In genomic region chr3:170368921-170369320, GRCh38 we compare ENCODE assay signal across 14 cellular contexts. TPM values are rescaled to one million over a fixed set of nuclear protein-coding genes. Genes with fewer than 3 reads are reported as not detected.
DNase-seq lines count a peak whose midpoint lies in the region; ATAC-seq, FAIRE-seq and TF ChIP-seq lines count a peak whose summit lies in the region.
"Had no signal": no experiment of that assay in that cellular context is flagged by ENCODE, and none has a peak within 500 bp of the region (broad histone marks: within the 10 kb centered on the region; RNA-seq: fewer than 3 reads in every experiment).

No MANE protein-coding gene starts in this region.

- H3K79me2 ChIP-seq in HCT116 (ENCODE audit: insufficient read depth, low read length) = no peaks in the 10 kb centered on the region; the same call in 1 of the 2 replicates

- H4K20me1 ChIP-seq in HCT116 (ENCODE audit: insufficient read depth) = no peaks in the 10 kb centered on the region

- H3K4me3 ChIP-seq in AG09309 (ENCODE audit: control insufficient read depth, low read depth, low read length) = no peak overlapping the region
- no peak overlapping the region for H3K4me3 ChIP-seq in HCT116 (replicated peaks in 1 of 2; ENCODE audit: low read depth in 1 of 2, low read length in 2 of 2)
- H3K4me3 ChIP-seq in kidney (ENCODE audit: low read length in 2 of 2) = no peak overlapping the region

- intact Hi-C loops in HCT116 (cut with micrococcal nuclease) = loop anchor here (2.0 kb wide), 1 partner anchor 58 kb away; no protein-coding TSS in a partner anchor
- intact Hi-C loops in activated B cell treated with CpG ODN at 0.5 μM for 24 hours (cut with micrococcal nuclease) = loop anchor here (1.0 to 5.0 kb wide), 4 partner anchors 14 to 147 kb away; partner anchors contain the start of gene PRKCI
- intact Hi-C loops in kidney (cut with DNase I) = no loop called here

- H3K9me2 ChIP-seq in HCT116 (ENCODE audit: insufficient read depth) = no peaks in the 10 kb centered on the region

- H3K9me3 ChIP-seq in HCT116 (ENCODE audit: control insufficient read depth in 1 of 2, insufficient read depth in 1 of 2, low read depth in 1 of 2, low read length in 2 of 2) = no peaks in the 10 kb centered on the region
- H3K9me3 ChIP-seq in kidney (ENCODE audit: control insufficient read depth in 1 of 2, low read length in 2 of 2) = no peaks in the 10 kb centered on the region

- no peak overlapping the region for H3K4me3 Mint-ChIP-seq in activated B cell treated with CpG ODN at 0.5 μM for 24 hours
- H3K4me3 Mint-ChIP-seq: activated CD4-positive, alpha-beta T cell treated with anti-CD3 and anti-CD28 coated beads, Interleukin-2, amount 10 ng/mL, durations not matched to agents 7 days and 5 days had no signal

- no peak overlapping the region for H2AFZ ChIP-seq in HCT116 (ENCODE audit: low read depth, low read length, poor library complexity, severe bottlenecking)

- no peak for FAIRE-seq in kidney (lab: Jason Lieb, UNC)
- FAIRE-seq: GM12891 had no signal

- H3K36me3 ChIP-seq in HCT116 (ENCODE audit: control insufficient read depth in 1 of 2, insufficient read depth in 2 of 2, low read length in 2 of 2) (no peaks in the 10 kb centered on the region), kidney (ENCODE audit: control insufficient read depth in 1 of 2, insufficient read depth in 2 of 2, low read length in 2 of 2) (no peaks in the 10 kb centered on the region)

- no peak overlapping the region for H3K4me2 ChIP-seq in HCT116 (ENCODE audit: low read length)

- H3K9me3 Mint-ChIP-seq in activated B cell treated with CpG ODN at 0.5 μM for 24 hours = no peaks in the 10 kb centered on the region
- H3K9me3 Mint-ChIP-seq: activated CD4-positive, alpha-beta T cell treated with anti-CD3 and anti-CD28 coated beads, Interleukin-2, amount 10 ng/mL, durations not matched to agents 7 days and 5 days had no signal

- peak; percentile 19 for TF ChIP-seq CTCF in AG09309 (IDR thresholded peaks at IDR 0.05; ENCODE audit: control insufficient read depth, insufficient read depth, low read depth, low read length, missing control alignments)
- TF ChIP-seq CTCF in HCT116 (IDR thresholded peaks at IDR 0.05 in 2 of 3, conservative IDR thresholded peaks at IDR 0.05 in 1 of 3; ENCODE audit: borderline replicate concordance in 1 of 3, insufficient read depth in 1 of 3, low read depth in 2 of 3, low read length in 2 of 3) = peak; percentile 37 to 60 (median 38); a peak in 4 of 6 replicates
- TF ChIP-seq CTCF in activated B cell treated with CpG ODN at 0.5 μM for 24 hours (IDR thresholded peaks at IDR 0.05) = no peak
- peak; percentile 2 for TF ChIP-seq CTCF in kidney (IDR thresholded peaks at IDR 0.05; ENCODE audit: borderline replicate concordance, extremely low read depth, insufficient read depth)

- H3K4me1 ChIP-seq in HCT116 (ENCODE audit: control insufficient read depth in 1 of 2, insufficient read depth in 2 of 2, low read length in 2 of 2) = no peaks in the 10 kb centered on the region
- H3K4me1 ChIP-seq in kidney (ENCODE audit: control insufficient read depth in 1 of 2, insufficient read depth in 1 of 2, low read depth in 1 of 2, low read length in 2 of 2) = peaks cover 0 to 2% of the 10 kb centered on the region in 2 donors

- peak; percentile 65 for TF ChIP-seq RAD21 in HCT116 (IDR thresholded peaks at IDR 0.05; ENCODE audit: low read depth)

- BruUV-seq in HCT116 (replicated peaks; lab: Mats Ljungman, UMichigan) = no TSS peak

- CTCF ChIA-PET in HCT116 (lab: Charles Lee) (interaction anchor here (0.5 kb wide), 1 partner anchor 23 kb away, joined by 3 read pairs; no protein-coding TSS in a partner anchor), activated B cell treated with CpG ODN at 0.5 μM for 24 hours (lab: Charles Lee) (interaction anchor here (0.8 to 1.3 kb wide), 2 partner anchors 13 to 99 kb away, joined by 4 read pairs; no protein-coding TSS in a partner anchor)

- peaks cover 47% of the 10 kb centered on the region for H3K36me3 Mint-ChIP-seq in activated B cell treated with CpG ODN at 0.5 μM for 24 hours (ENCODE audit: low read depth)

- H3K4me1 Mint-ChIP-seq in activated B cell treated with CpG ODN at 0.5 μM for 24 hours = peaks cover 70% of the 10 kb centered on the region

- POLR2A ChIA-PET in HCT116 (lab: Charles Lee) (no interaction called here), activated B cell treated with CpG ODN at 0.5 μM for 24 hours (lab: Charles Lee) (interaction anchor here (3.0 kb wide), 1 partner anchor 12 kb away, joined by 21 read pairs; the partner anchor contains the start of gene SKIL)

- no peak overlapping the region for H3K27ac ChIP-seq in HCT116 (ENCODE audit: low read depth, low read length)
- no peak overlapping the region for H3K27ac ChIP-seq in kidney (ENCODE audit: low read depth in 2 of 2, low read length in 2 of 2)

- DNase-seq in AG09309 (ENCODE audit: low read depth) = no peak
- DNase-seq in HCT116 (ENCODE audit: low read depth, low spot score) = no peak
- DNase-seq in activated B cell treated with CpG ODN at 0.5 μM for 24 hours = no peak
- no peak for DNase-seq in kidney
- DNase-seq in activated effector memory CD4-positive, alpha-beta T cell treated with Interleukin-2 at 50 U/mL for 16 hours = no peak
- no peak for DNase-seq in activated CD4-positive, CD25-positive, alpha-beta regulatory T cell treated with anti-CD3 and anti-CD28 coated beads, Interleukin-2, amount 50 U/mL, for 72 hours
- no peak for DNase-seq in midbrain (lab: John Stamatoyannopoulos, UW)
- DNase-seq: activated CD4-positive, alpha-beta T cell treated with anti-CD3 and anti-CD28 coated beads, Interleukin-2, amount 10 ng/mL, durations not matched to agents 7 days and 5 days; activated naive CD4-positive, alpha-beta T cell treated with anti-CD3 and anti-CD28 coated beads, Interleukin-2, amount 50 U/mL, for 16 hours; NCI-H2171; SHP77 treated with DMSO at 0.1 percent for 48 hours; stimulated activated CD4-positive, alpha-beta T cell treated with anti-CD3 and anti-CD28 coated beads, Interleukin-12 subunit alpha, Interleukin-12 subunit beta, amount 100 ng/mL, for 4 hours had no signal

- no peak overlapping the region for H3K9ac ChIP-seq in HCT116 (ENCODE audit: low read length)
- no peak overlapping the region for H3K9ac ChIP-seq in kidney (ENCODE audit: low read length in 2 of 2)

- no peaks in the 10 kb centered on the region for H3K27me3 ChIP-seq in HCT116 (ENCODE audit: insufficient read depth, low read length)

- ATAC-seq in HCT116 (no peak), activated B cell treated with CpG ODN at 0.5 μM for 24 hours (ENCODE audit: low read depth) (no peak), GM21737 (IDR thresholded peaks at IDR 0.05; ENCODE audit: unreplicated experiment) (no peak)

- no peaks in the 10 kb centered on the region for H3K27me3 Mint-ChIP-seq in activated B cell treated with CpG ODN at 0.5 μM for 24 hours
- H3K27me3 Mint-ChIP-seq: activated CD4-positive, alpha-beta T cell treated with anti-CD3 and anti-CD28 coated beads, Interleukin-2, amount 10 ng/mL, durations not matched to agents 7 days and 5 days had no signal

- TF ChIP-seq POLR2A in HCT116 (IDR thresholded peaks at IDR 0.05; ENCODE audit: borderline replicate concordance, extremely low read depth, insufficient read depth, insufficient read length) = no peak

- RAD21 ChIA-PET in HCT116 (lab: Charles Lee; ENCODE audit: low non-redundant PET in 1 of 2, low total read pairs in 2 of 2, uncharacterized antibody in 2 of 2, unreplicated experiment in 2 of 2) = no interaction called here

- H3K27ac Mint-ChIP-seq in activated B cell treated with CpG ODN at 0.5 μM for 24 hours = peak overlapping the region; percentile 46
- H3K27ac Mint-ChIP-seq: activated CD4-positive, alpha-beta T cell treated with anti-CD3 and anti-CD28 coated beads, Interleukin-2, amount 10 ng/mL, durations not matched to agents 7 days and 5 days had no signal

TF ChIP-seq in HCT116, 20 proteins besides CTCF, POLR2A, EP300 and RAD21 (continues in another document):
- TF ChIP-seq YY1 (IDR thresholded peaks at IDR 0.05; ENCODE audit: extremely low read depth, insufficient replicate concordance, low read depth, low read length) = no peak
- no peak for TF ChIP-seq EZH2 (IDR thresholded peaks at IDR 0.05)
- TF ChIP-seq ATF3 (IDR thresholded peaks at IDR 0.05) = no peak
- TF ChIP-seq FOSL1 (IDR thresholded peaks at IDR 0.05; ENCODE audit: low read depth) = no peak
- no peak for TF ChIP-seq SRF (IDR thresholded peaks at IDR 0.05; ENCODE audit: low read depth)

RNA-seq across cellular contexts. Expression of gene SKIL, which starts 11.4 kb away (rescaled TPM):
- 15.1 TPM for total RNA-seq in HCT116 (2021; ENCODE audit: unreplicated experiment)
- 3.3 and 3.4 TPM in 2 replicates for polyA plus RNA-seq in HCT116 (2012)
- 112 and 123 TPM in 2 replicates for total RNA-seq in activated B cell treated with CpG ODN at 0.5 μM for 24 hours
- 68.2 TPM for total RNA-seq in kidney
- polyA plus RNA-seq in kidney (ENCODE audit: insufficient read depth, low read depth, low replicate concordance) = 5.6 TPM

RNA-seq across cellular contexts. Expression of gene CLDN11, which starts 49.7 kb away (rescaled TPM):
- total RNA-seq in HCT116 (2021; ENCODE audit: unreplicated experiment) (0.22 TPM), activated B cell treated with CpG ODN at 0.5 μM for 24 hours (0.51 and 0.69 TPM in 2 replicates), kidney (2.4 TPM)
- polyA plus RNA-seq in HCT116 (2012) = not detected in 2 replicates
- 1.6 TPM for polyA plus RNA-seq in kidney (ENCODE audit: insufficient read depth, low read depth, low replicate concordance)
- total RNA-seq: activated CD4-positive, alpha-beta T cell treated with anti-CD3 and anti-CD28 coated beads, Interleukin-2, amount 10 ng/mL, durations not matched to agents 7 days and 5 days had no signal
